28 cellular contexts compared by ENCODE assay signal in genomic region chr4:26815686-26816085, GRCh38. TPM values are rescaled to one million over a fixed set of nuclear protein-coding genes. Genes with fewer than 3 reads are reported as not detected.
DNase-seq lines count a peak whose midpoint lies in the region; ATAC-seq, FAIRE-seq and TF ChIP-seq lines count a peak whose summit lies in the region.
"Had no signal": no experiment of that assay in that cellular context is flagged by ENCODE, and none has a peak within 500 bp of the region (broad histone marks: within the 10 kb centered on the region; RNA-seq: fewer than 3 reads in every experiment).

No MANE protein-coding gene starts in this region.

- no peak for FAIRE-seq in HepG2 (lab: Jason Lieb, UNC)
- FAIRE-seq: frontal cortex, pancreas had no signal

- no peak for TF ChIP-seq RAD21 in HepG2 (CRISPR knock-in tag; IDR thresholded peaks at IDR 0.05)

- H3K4me3 ChIP-seq in HepG2 (replicated peaks in 1 of 3; ENCODE audit: insufficient read depth in 1 of 3, low read depth in 2 of 3, low read length in 3 of 3) (no peak overlapping the region), right lobe of liver (no peak overlapping the region), SJCRH30 (no peak overlapping the region), mesodermal cell (ENCODE audit: extremely low read depth, insufficient read depth, low read length, poor library complexity, severe bottlenecking) (no peak overlapping the region)
- H3K4me3 ChIP-seq: hepatocyte, pancreas, thyroid gland had no signal

- H3K9me3 ChIP-seq in HepG2 (ENCODE audit: low read length) (no peaks in the 10 kb centered on the region), right lobe of liver (no peaks in the 10 kb centered on the region), SJCRH30 (replicated peaks) (0 out of 2 replicates have a peak, but pooled peaks cover 5% of the 10 kb centered on the region), mesodermal cell (ENCODE audit: control insufficient read depth, low read length) (no peaks in the 10 kb centered on the region)
- H3K9me3 ChIP-seq: pancreas, thyroid gland had no signal

- H4K20me1 ChIP-seq in HepG2 (ENCODE audit: insufficient read depth, low read length), result no peaks in the 10 kb centered on the region

- H3K27me3 ChIP-seq in HepG2 (ENCODE audit: control insufficient read depth in 1 of 2, insufficient read depth in 2 of 2, low read length in 2 of 2) (no peaks in the 10 kb centered on the region), right lobe of liver (no peaks in the 10 kb centered on the region), SJCRH30 (no peaks in the 10 kb centered on the region)
- H3K27me3 ChIP-seq: hepatocyte, pancreas, thyroid gland had no signal

- no peaks in the 10 kb centered on the region for H3K79me2 ChIP-seq in HepG2 (ENCODE audit: insufficient read depth, low read length)
- H3K79me2 ChIP-seq: hepatocyte had no signal

- WGBS in HepG2 (ENCODE audit: low lambda C conversion rate), result 57% methylated on average over 4 of the region's 5 CpGs
- 82% methylated on average over 2 of the region's 5 CpGs for WGBS in right lobe of liver (ENCODE audit: insufficient coverage, low coverage, low lambda C conversion rate, missing lambda C conversion rate)
- 75 to 86% methylated on average over 4 of the region's 5 CpGs for WGBS in mesodermal cell (ENCODE audit: insufficient coverage in 2 of 2), 2 experiments

- CTCF ChIA-PET in HepG2 (lab: Yijun Ruan, JAX; ENCODE audit: low intra/inter-chr PET ratio, low total read pairs), result no interaction called here

- H3K36me3 ChIP-seq in HepG2 (replicated peaks in 1 of 2; ENCODE audit: control insufficient read depth in 1 of 2, insufficient read depth in 2 of 2, low read length in 2 of 2) (no peaks in the 10 kb centered on the region), right lobe of liver (no peaks in the 10 kb centered on the region), SJCRH30 (no peaks in the 10 kb centered on the region), mesodermal cell (ENCODE audit: control insufficient read depth, insufficient read depth, low read length) (no peaks in the 10 kb centered on the region)
- H3K36me3 ChIP-seq: pancreas, thyroid gland had no signal

- ATAC-seq in HepG2, result peak; percentile 41; the same call in 1 of the 3 replicates
- ATAC-seq in right lobe of liver, result no peak
- no peak for ATAC-seq in HG03378 (IDR thresholded peaks at IDR 0.05; ENCODE audit: unreplicated experiment)
- no peak for ATAC-seq in HG03354 (IDR thresholded peaks at IDR 0.05; ENCODE audit: poor library complexity, severe bottlenecking, unreplicated experiment)
- ATAC-seq: activated CD4-positive, alpha-beta T cell treated with anti-CD3 and anti-CD28 coated beads for 36 hours; activated CD8-positive, alpha-beta T cell treated with anti-CD3 and anti-CD28 coated beads for 36 hours; activated T-helper 17 cell treated with anti-CD3 and anti-CD28 coated beads, Interleukin-2, amount 50 U/mL, for 72 hours; pancreas; PC-3; stimulated activated naive CD8-positive, alpha-beta T cell treated with anti-CD3 and anti-CD28 coated beads, Interleukin-15, amount 100 ng/mL, for 72 hours had no signal

- H3K4me1 ChIP-seq in HepG2 (ENCODE audit: insufficient read depth, low read length) (peaks cover 16% of the 10 kb centered on the region), right lobe of liver (no peaks in the 10 kb centered on the region), SJCRH30 (peaks cover 6% of the 10 kb centered on the region; the same call in 1 of the 2 replicates), mesodermal cell (ENCODE audit: control insufficient read depth, insufficient read depth, low read length, poor library complexity, severe bottlenecking) (peaks cover 11% of the 10 kb centered on the region)
- H3K4me1 ChIP-seq: pancreas had no signal

- H2AFZ ChIP-seq in HepG2 (ENCODE audit: low read length), result no peak overlapping the region
- H2AFZ ChIP-seq: hepatocyte had no signal

- POLR2A ChIA-PET in HepG2 (lab: Yijun Ruan, JAX), result no interaction called here

- H3K27ac ChIP-seq in HepG2 (ENCODE audit: extremely low read length, insufficient read depth, low read length) (no peak overlapping the region), right lobe of liver (no peak overlapping the region), SJCRH30 (no peak overlapping the region), mesodermal cell (ENCODE audit: low read depth, low read length, severe bottlenecking) (peak overlapping the region; percentile 0)
- H3K27ac ChIP-seq: hepatocyte, pancreas, thyroid gland, VCaP had no signal

- no peak for DNase-seq in HepG2 (ENCODE audit: low spot score)
- DNase-seq in right lobe of liver, result no peak
- peak; percentile 59 to 78 for DNase-seq in SJCRH30
- DNase-seq in activated CD8-positive, alpha-beta memory T cell treated with anti-CD3 and anti-CD28 coated beads, Interleukin-2, amount 50 U/mL, for 48 hours, result no peak
- DNase-seq: activated CD4-positive, alpha-beta T cell treated with anti-CD3 and anti-CD28 coated beads for 36 hours; activated CD8-positive, alpha-beta T cell treated with anti-CD3 and anti-CD28 coated beads for 36 hours; amniotic stem cell; Calu3; DMS79; GDM1; NCI-H1092; NCI-H1930; NCI-H2227 treated with DMSO at 0.1 percent for 48 hours; NCI-H526; nephron progenitor cell; NK-92 treated with Interleukin-12 subunit alpha and Interleukin-12 subunit beta, amount 100 ng/mL, for 24 hours; pancreas; PC-3; Right ventricle myocardium superior; stimulated activated naive CD8-positive, alpha-beta T cell treated with anti-CD3 and anti-CD28 coated beads, Interleukin-15, amount 100 ng/mL, for 72 hours; thyroid gland had no signal

- TF ChIP-seq CTCF in HepG2 (CRISPR knock-in tag; IDR thresholded peaks at IDR 0.05), result no peak
- TF ChIP-seq CTCF in right lobe of liver (IDR thresholded peaks at IDR 0.05), result no peak

- intact Hi-C loops in HepG2 (cut with micrococcal nuclease; ENCODE audit: unreplicated experiment), result no loop called here
- intact Hi-C loops in right lobe of liver (cut with DNase I), result no loop called here

- no peak for TF ChIP-seq POLR2A in HepG2 (IDR thresholded peaks at IDR 0.05; ENCODE audit: insufficient read depth in 1 of 2, low read depth in 2 of 2, low read length in 2 of 2)
- no peak for TF ChIP-seq POLR2A in right lobe of liver (IDR thresholded peaks at IDR 0.05)

- H3K9ac ChIP-seq in HepG2 (ENCODE audit: insufficient read depth, low read depth, low read length), result no peak overlapping the region

- in situ Hi-C loops in HepG2 (cut with HindIII; ENCODE audit: extremely low pct_ligation_motif_present, low pct_unique_long_range_greater_than_20kb), result no loop called here

- H3K4me2 ChIP-seq in HepG2 (ENCODE audit: low read depth, low read length), result no peak overlapping the region
- H3K4me2 ChIP-seq: hepatocyte had no signal

- BruUV-seq in HepG2 (replicated peaks; lab: Mats Ljungman, UMichigan), result no TSS peak

- TF ChIP-seq EP300 in HepG2 (IDR thresholded peaks at IDR 0.05; ENCODE audit: low read depth in 2 of 2, low read length in 2 of 2), result no peak
- no peak for TF ChIP-seq EP300 in HepG2 (CRISPR knock-in tag; IDR thresholded peaks at IDR 0.05; ENCODE audit: borderline replicate concordance)

TF ChIP-seq in HepG2, 621 proteins besides CTCF, POLR2A, EP300 and RAD21:
- TF ChIP-seq ZIK1 (CRISPR knock-in tag; IDR thresholded peaks at IDR 0.05; ENCODE audit: borderline replicate concordance, low read depth) (no peak), FOXC1 (CRISPR knock-in tag; IDR thresholded peaks at IDR 0.05; ENCODE audit: borderline replicate concordance) (no peak)
TF ChIP-seq in HepG2: peak in this region for 0.

RNA-seq across cellular contexts. Expression of gene STIM2, which starts 45.0 kb away (rescaled TPM):
- 8.2 and 19.3 TPM in 2 replicates for total RNA-seq in HepG2 (2016; rRNA removed; fragmentation: Illumina TruSeq; extraction: Trizol)
- total RNA-seq in HepG2 (2016; cell fraction: cytosol; rRNA removed; fragmentation: Illumina TruSeq; extraction: Trizol; ENCODE audit: low read depth), result 3.5 and 6.1 TPM in 2 replicates
- 9.9 and 21.5 TPM in 2 replicates for total RNA-seq in HepG2 (2016; cell fraction: insoluble cytoplasmic fraction; rRNA removed; fragmentation: Illumina TruSeq; extraction: Trizol)
- 6.0 and 6.1 TPM in 2 replicates for total RNA-seq in HepG2 (2016; cell fraction: membrane; rRNA removed; fragmentation: Illumina TruSeq; extraction: Trizol)
- total RNA-seq in HepG2 (2016; cell fraction: nucleus; rRNA removed; fragmentation: Illumina TruSeq; extraction: Trizol), result 33.3 and 39.0 TPM in 2 replicates
- 19.4 and 22.3 TPM in 2 replicates for polyA plus RNA-seq in HepG2 (2011; rRNA removed)
- 7.8 and 10.6 TPM in 2 replicates for polyA plus RNA-seq in HepG2 (2011; cell fraction: cytosol; rRNA removed)
- polyA plus RNA-seq in HepG2 (2011; cell fraction: nucleus; rRNA removed), result 48.3 and 53.9 TPM in 2 replicates
- 15.2 and 16.9 TPM in 2 replicates for polyA plus RNA-seq in HepG2 (2012)
- polyA plus RNA-seq in HepG2 (2016; cell fraction: cytosol; fragmentation: Illumina TruSeq; extraction: Trizol; ENCODE audit: low read depth), result 2.1 and 3.3 TPM in 2 replicates
- polyA plus RNA-seq in HepG2 (2016; cell fraction: insoluble cytoplasmic fraction; fragmentation: Illumina TruSeq; extraction: Trizol; ENCODE audit: low read depth), result 7.2 and 7.9 TPM in 2 replicates
- 3.2 and 4.3 TPM in 2 replicates for polyA plus RNA-seq in HepG2 (2016; cell fraction: membrane; fragmentation: Illumina TruSeq; extraction: Trizol; ENCODE audit: low read depth)
- polyA plus RNA-seq in HepG2 (2016; cell fraction: nucleus; fragmentation: Illumina TruSeq; extraction: Trizol; ENCODE audit: insufficient read depth, low read depth), result 47.5 and 50.9 TPM in 2 replicates
- polyA minus RNA-seq in HepG2 (2011; rRNA and poly(A)+ RNA removed; ENCODE audit: low replicate concordance), result 26.2 and 31.6 TPM in 2 replicates
- 6.8 and 8.5 TPM in 2 replicates for polyA minus RNA-seq in HepG2 (2011; cell fraction: cytosol; rRNA and poly(A)+ RNA removed)
- polyA minus RNA-seq in HepG2 (2011; cell fraction: nucleus; rRNA and poly(A)+ RNA removed), result 42.7 and 42.8 TPM in 2 replicates
- 10 to 100 TPM in 2 of 6 experiments, 1 to 10 TPM in 4; 9.1 to 14.6 (median 9.6) TPM for total RNA-seq in right lobe of liver
- 25.7 and 33.7 TPM in 2 replicates for total RNA-seq in SJCRH30 (2014; rRNA removed; shearing (Covaris generic))
- 31.3 TPM for polyA plus RNA-seq in mesodermal cell (2013, experiment 1 of 2)
- polyA plus RNA-seq in mesodermal cell (2013, experiment 2 of 2), result 33.7 TPM

Comparison
In these comparisons a context has a peak if more than half of its experiments do, and no peak if none do; other contexts are left out.
1. DNase-seq: peak in SJCRH30 (2 of 2); none in HepG2 (single experiment), right lobe of liver (0 of 3) and activated CD8-positive, alpha-beta memory T cell treated with anti-CD3 and anti-CD28 coated beads, Interleukin-2, amount 50 U/mL, for 48 hours (single experiment).